8 cellular contexts compared by ENCODE assay signal in genomic region chr2:45649457-45649854, GRCh38. TPM values are rescaled to one million over a fixed set of nuclear protein-coding genes. Genes with fewer than 3 reads are reported as not detected.
DNase-seq lines count a peak whose midpoint lies in the region; ATAC-seq, FAIRE-seq and TF ChIP-seq lines count a peak whose summit lies in the region.

No MANE protein-coding gene starts in this region.

- H3K9me3 ChIP-seq in HUES64 (ENCODE audit: insufficient read depth, low read depth, low read length) (no peaks in the 10 kb centered on the region), GM12878 (replicated peaks; ENCODE audit: control insufficient read depth, insufficient read depth, low read length) (no peaks in the 10 kb centered on the region; the same call in 2 of the 3 replicates), HepG2 (ENCODE audit: low read length) (no peaks in the 10 kb centered on the region), transverse colon (no peaks in the 10 kb centered on the region)

- H3K79me2 ChIP-seq in GM12878 (ENCODE audit: control insufficient read depth, insufficient read depth, low read length) (peaks cover 32% of the 10 kb centered on the region), HepG2 (ENCODE audit: insufficient read depth, low read length) (no peaks in the 10 kb centered on the region)

- H3K4me3 ChIP-seq in AG09309 (ENCODE audit: control insufficient read depth, low read depth, low read length): peak overlapping the region; percentile 86
- H3K4me3 ChIP-seq in HUES64 (ENCODE audit: low read length): peak overlapping the region; percentile 76
- H3K4me3 ChIP-seq in GM12878: peak overlapping the region; percentile 97
- peak overlapping the region; percentile 80 to 89 (median 82) for H3K4me3 ChIP-seq in HepG2 (replicated peaks in 1 of 3; ENCODE audit: insufficient read depth in 1 of 3, low read depth in 2 of 3, low read length in 3 of 3)
- peak overlapping the region; percentile 81 to 96 (median 90) for H3K4me3 ChIP-seq in transverse colon

- TF ChIP-seq CTCF in AG09309 (IDR thresholded peaks at IDR 0.05; ENCODE audit: control insufficient read depth, insufficient read depth, low read depth, low read length, missing control alignments) (no peak), GM12878 (IDR thresholded peaks at IDR 0.05 in 2 of 3, conservative IDR thresholded peaks at IDR 0.05 in 1 of 3; ENCODE audit: control insufficient read depth in 2 of 3, extremely low read depth in 1 of 3, insufficient read depth in 1 of 3, low read depth in 3 of 3, low read length in 3 of 3) (peak in 1 of 3 experiments; percentile 36; a peak in 1 of 6 replicates), HepG2 (CRISPR knock-in tag; IDR thresholded peaks at IDR 0.05) (no peak), transverse colon (IDR thresholded peaks at IDR 0.05) (no peak)

- TF ChIP-seq POLR2A in GM12878 (IDR thresholded peaks at IDR 0.05; ENCODE audit: low read depth, low read length) (no peak), HepG2 (IDR thresholded peaks at IDR 0.05; ENCODE audit: insufficient read depth in 1 of 2, low read depth in 2 of 2, low read length in 2 of 2) (no peak), transverse colon (IDR thresholded peaks at IDR 0.05) (no peak)

- TF ChIP-seq EP300 in GM12878 (IDR thresholded peaks at IDR 0.05; ENCODE audit: borderline replicate concordance in 1 of 2, control insufficient read depth in 1 of 2, low read depth in 2 of 2, low read length in 2 of 2) (no peak), HepG2 (IDR thresholded peaks at IDR 0.05; ENCODE audit: low read depth in 2 of 2, low read length in 2 of 2) (no peak), HepG2 (CRISPR knock-in tag; IDR thresholded peaks at IDR 0.05; ENCODE audit: borderline replicate concordance) (no peak), transverse colon (IDR thresholded peaks at IDR 0.05; ENCODE audit: low read depth) (no peak)

- ATAC-seq in GM12878: no peak
- ATAC-seq in HepG2: no peak
- ATAC-seq in HG03097 (IDR thresholded peaks at IDR 0.05; ENCODE audit: low FRiP score, unreplicated experiment): no peak
- no peak for ATAC-seq in GM21576 (IDR thresholded peaks at IDR 0.05; ENCODE audit: unreplicated experiment)
- ATAC-seq in HG02623 (IDR thresholded peaks at IDR 0.05; ENCODE audit: unreplicated experiment): no peak

- intact Hi-C loops in GM12878 (cut with micrococcal nuclease; ENCODE audit: unreplicated experiment) (no loop called here), HepG2 (cut with micrococcal nuclease; ENCODE audit: unreplicated experiment) (no loop called here), transverse colon (cut with DNase I; ENCODE audit: low total_unique reads) (loop anchor here (5.0 kb wide), 1 partner anchor 128 kb away; no protein-coding TSS in a partner anchor)

- BruUV-seq in GM12878 (replicated peaks; lab: Mats Ljungman, UMichigan) (TSS peak; percentile 76), HepG2 (replicated peaks; lab: Mats Ljungman, UMichigan) (TSS peak; percentile 76)

- POLR2A ChIA-PET in GM12878 (lab: Charles Lee): interaction anchor here (0.8 to 5.6 kb wide), 8 partner anchors 47 to 279 kb away, joined by 3 to 51 read pairs (median 4); no protein-coding TSS in a partner anchor
- POLR2A ChIA-PET in HepG2 (lab: Yijun Ruan, JAX): interaction anchor here (0.9 to 1.5 kb wide), 5 partner anchors 9 to 343 kb away, joined by 3 to 6 read pairs (median 5); no protein-coding TSS in a partner anchor

- H3K4me2 ChIP-seq in GM12878 (ENCODE audit: control insufficient read depth, insufficient read depth): peak overlapping the region; percentile 85
- H3K4me2 ChIP-seq in HepG2 (ENCODE audit: low read depth, low read length): peak overlapping the region; percentile 94

- H4K20me1 ChIP-seq in GM12878 (ENCODE audit: control insufficient read depth, insufficient read depth): no peaks in the 10 kb centered on the region
- H4K20me1 ChIP-seq in HepG2 (ENCODE audit: insufficient read depth, low read length): no peaks in the 10 kb centered on the region

- H2AFZ ChIP-seq in GM12878 (ENCODE audit: control insufficient read depth, low read depth, low read length) (peak overlapping the region; percentile 37; the same call in 1 of the 2 replicates), HepG2 (ENCODE audit: low read length) (no peak overlapping the region)

- in situ Hi-C loops in GM12878 (cut with MboI) (loop anchor here (5.0 to 25.0 kb wide), 3 partner anchors 128 to 713 kb away; no protein-coding TSS in a partner anchor), HepG2 (cut with HindIII; ENCODE audit: extremely low pct_ligation_motif_present, low pct_unique_long_range_greater_than_20kb) (loop anchor here (5.0 kb wide), 2 partner anchors 128 to 288 kb away; no protein-coding TSS in a partner anchor), transverse colon (cut with MboI; ENCODE audit: low pct_ligation_motif_present in 1 of 4, low pct_unique_long_range_greater_than_20kb in 1 of 4, low sequenced_read_pairs in 3 of 4) (loop anchor here (5.0 to 25.0 kb wide), 6 partner anchors 125 to 713 kb away; no protein-coding TSS in a partner anchor)

- TF ChIP-seq RAD21 in GM12878 (IDR thresholded peaks at IDR 0.05; ENCODE audit: insufficient read depth, low read depth, low read length): peak; percentile 53
- TF ChIP-seq RAD21 in HepG2 (CRISPR knock-in tag; IDR thresholded peaks at IDR 0.05): no peak

- WGBS in HUES64: 10% methylated on average over 10 of the region's 10 CpGs
- 37% methylated on average over 10 of the region's 10 CpGs for WGBS in GM12878 (ENCODE audit: insufficient coverage, insufficient replicate concordance, low lambda C conversion rate, missing lambda C conversion rate)
- 45% methylated on average over 10 of the region's 10 CpGs for WGBS in HepG2 (ENCODE audit: low lambda C conversion rate)
- 3 to 13% methylated on average over 6 to 10 of the region's 10 CpGs for WGBS in transverse colon (ENCODE audit: low coverage in 1 of 2), 2 donors

- H3K27me3 ChIP-seq in HUES64 (ENCODE audit: insufficient read depth, low read length): peaks cover 87% of the 10 kb centered on the region
- no peaks in the 10 kb centered on the region for H3K27me3 ChIP-seq in GM12878 (replicated peaks in 1 of 2; ENCODE audit: control insufficient read depth in 2 of 2, insufficient read depth in 2 of 2, low read length in 1 of 2)
- peaks cover 0 to 15% of the 10 kb centered on the region in 2 experiments; a peak in 2 of 5 replicates for H3K27me3 ChIP-seq in HepG2 (ENCODE audit: control insufficient read depth in 1 of 2, insufficient read depth in 2 of 2, low read length in 2 of 2)
- no peaks in the 10 kb centered on the region for H3K27me3 ChIP-seq in transverse colon

- H3K27ac ChIP-seq in HUES64 (ENCODE audit: low read depth, low read length) (no peak overlapping the region), GM12878 (ENCODE audit: control insufficient read depth, insufficient read depth) (no peak overlapping the region), HepG2 (ENCODE audit: extremely low read length, insufficient read depth, low read length) (no peak overlapping the region), transverse colon (peak overlapping the region; percentile 97 to 100 (median 99))

- peaks cover 7% of the 10 kb centered on the region; the same call in 1 of the 2 replicates for H3K4me1 ChIP-seq in HUES64 (ENCODE audit: insufficient read depth, low read length)
- no peaks in the 10 kb centered on the region for H3K4me1 ChIP-seq in GM12878 (ENCODE audit: control insufficient read depth, insufficient read depth, low read length)
- H3K4me1 ChIP-seq in HepG2 (ENCODE audit: insufficient read depth, low read length): peaks cover 36% of the 10 kb centered on the region
- peaks cover 15 to 41% (median 29%) of the 10 kb centered on the region in 4 donors for H3K4me1 ChIP-seq in transverse colon

- H3K36me3 ChIP-seq in HUES64 (ENCODE audit: insufficient read depth, low read length) (no peaks in the 10 kb centered on the region), GM12878 (ENCODE audit: control insufficient read depth in 2 of 2, insufficient read depth in 2 of 2, low read length in 1 of 2) (0 out of 4 replicates have a peak, but pooled peaks cover 0 to 2% of the 10 kb centered on the region in 2 experiments), HepG2 (replicated peaks in 1 of 2; ENCODE audit: control insufficient read depth in 1 of 2, insufficient read depth in 2 of 2, low read length in 2 of 2) (no peaks in the 10 kb centered on the region), transverse colon (no peaks in the 10 kb centered on the region)

- CTCF ChIA-PET in GM12878 (lab: Yijun Ruan, JAX) (interaction anchor here (0.8 to 8.2 kb wide), 17 partner anchors 10 to 313 kb away, joined by 3 to 98 read pairs (median 5); no protein-coding TSS in a partner anchor), HepG2 (lab: Yijun Ruan, JAX; ENCODE audit: low intra/inter-chr PET ratio, low total read pairs) (no interaction called here)

- SMC1A ChIA-PET in GM12878 (lab: Charles Lee; ENCODE audit: uncharacterized antibody, unreplicated experiment): interaction anchor here (0.6 to 7.7 kb wide), 35 partner anchors 9 to 1094 kb away, joined by 3 to 110 read pairs (median 4); no protein-coding TSS in a partner anchor

- DNase-seq in AG09309 (ENCODE audit: low read depth) (no peak), GM12878 (ENCODE audit: low read depth, low spot score) (no peak), HepG2 (ENCODE audit: low spot score) (no peak), transverse colon (no peak)

- FAIRE-seq in GM12878 (lab: Jason Lieb, UNC): no peak
- peak; percentile 66 for FAIRE-seq in HepG2 (lab: Jason Lieb, UNC)

- RAD21 ChIA-PET in GM12878 (lab: Charles Lee; ENCODE audit: unreplicated experiment): interaction anchor here (0.6 to 6.1 kb wide), 20 partner anchors 10 to 325 kb away, joined by 3 to 79 read pairs (median 4); no protein-coding TSS in a partner anchor

- H3K9ac ChIP-seq in HUES64 (ENCODE audit: low read depth, low read length) (no peak overlapping the region), GM12878 (ENCODE audit: control insufficient read depth, insufficient read depth, low read length) (peak overlapping the region; percentile 88), HepG2 (ENCODE audit: insufficient read depth, low read depth, low read length) (no peak overlapping the region; the same call in 1 of the 2 replicates)

RNA-seq across cellular contexts. Expression of gene PRKCE, which starts 2.0 kb away (rescaled TPM):
- polyA plus RNA-seq in HUES64 (2013, experiment 1 of 2): 0.80 TPM
- polyA plus RNA-seq in HUES64 (2013, experiment 2 of 2): 0.76 TPM
- 80.0 and 82.5 TPM in 2 replicates for total RNA-seq in GM12878 (2013; cell fraction: nucleolus; rRNA removed)
- 15.4 and 15.6 TPM in 2 replicates for total RNA-seq in GM12878 (2014; rRNA removed)
- 12.7 and 13.5 TPM in 2 replicates for total RNA-seq in GM12878 (2014; rRNA removed; fragmentation: Illumina TruSeq; extraction: Trizol)
- 28.2 and 30.8 TPM in 2 replicates for total RNA-seq in GM12878 (2021)
- polyA plus RNA-seq in GM12878 (2011; ENCODE audit: low read depth): 4.6 TPM
- polyA plus RNA-seq in GM12878 (2011; rRNA removed): 6.4 and 6.7 TPM in 2 replicates
- 5.0 and 5.4 TPM in 2 replicates for polyA plus RNA-seq in GM12878 (2011; cell fraction: cytosol; rRNA removed)
- polyA plus RNA-seq in GM12878 (2011; cell fraction: nucleus; rRNA removed): 12.7 and 14.2 TPM in 2 replicates
- 6.2 and 7.3 TPM in 2 replicates for polyA plus RNA-seq in GM12878 (2012)
- polyA plus RNA-seq in GM12878 (2014; fragmentation: Illumina TruSeq; extraction: Trizol): 8.3 and 11.2 TPM in 2 replicates
- 1 to 10 TPM; 2.6 to 3.0 TPM for polyA plus RNA-seq in GM12878 (2014; fragmentation: Nextera tagmentation; extraction: Ambion mirVana)
- polyA plus RNA-seq in GM12878 (2014; rRNA removed): 10.9 TPM in 2 replicates
- 10 to 100 TPM; 11.7 to 20.5 TPM for polyA plus RNA-seq in GM12878 (2016; fragmentation: Nextera tagmentation; extraction: Ambion mirVana)
- polyA minus RNA-seq in GM12878 (2011; rRNA and poly(A)+ RNA removed): 25.6 and 28.1 TPM in 2 replicates
- 8.9 and 12.7 TPM in 2 replicates for polyA minus RNA-seq in GM12878 (2011; cell fraction: cytosol; rRNA and poly(A)+ RNA removed)
- 49.2 and 86.5 TPM in 2 replicates for polyA minus RNA-seq in GM12878 (2011; cell fraction: nucleus; rRNA and poly(A)+ RNA removed)
- 3.9 and 4.0 TPM in 2 replicates for total RNA-seq in HepG2 (2016; rRNA removed; fragmentation: Illumina TruSeq; extraction: Trizol)
- total RNA-seq in HepG2 (2016; cell fraction: cytosol; rRNA removed; fragmentation: Illumina TruSeq; extraction: Trizol; ENCODE audit: low read depth): 5.8 and 6.3 TPM in 2 replicates
- 2.5 and 3.7 TPM in 2 replicates for total RNA-seq in HepG2 (2016; cell fraction: insoluble cytoplasmic fraction; rRNA removed; fragmentation: Illumina TruSeq; extraction: Trizol)
- 2.8 and 4.3 TPM in 2 replicates for total RNA-seq in HepG2 (2016; cell fraction: membrane; rRNA removed; fragmentation: Illumina TruSeq; extraction: Trizol)
- 9.8 and 10.1 TPM in 2 replicates for total RNA-seq in HepG2 (2016; cell fraction: nucleus; rRNA removed; fragmentation: Illumina TruSeq; extraction: Trizol)
- 1.0 and 1.6 TPM in 2 replicates for polyA plus RNA-seq in HepG2 (2011; rRNA removed)
- polyA plus RNA-seq in HepG2 (2011; cell fraction: cytosol; rRNA removed): 0.99 and 1.2 TPM in 2 replicates
- polyA plus RNA-seq in HepG2 (2011; cell fraction: nucleus; rRNA removed): 2.2 and 2.6 TPM in 2 replicates
- polyA plus RNA-seq in HepG2 (2012): 0.34 and 0.72 TPM in 2 replicates
- 1.2 and 1.6 TPM in 2 replicates for polyA plus RNA-seq in HepG2 (2016; cell fraction: cytosol; fragmentation: Illumina TruSeq; extraction: Trizol; ENCODE audit: low read depth)
- 2.3 and 2.6 TPM in 2 replicates for polyA plus RNA-seq in HepG2 (2016; cell fraction: insoluble cytoplasmic fraction; fragmentation: Illumina TruSeq; extraction: Trizol; ENCODE audit: low read depth)
- 1.1 and 1.8 TPM in 2 replicates for polyA plus RNA-seq in HepG2 (2016; cell fraction: membrane; fragmentation: Illumina TruSeq; extraction: Trizol; ENCODE audit: low read depth)
- polyA plus RNA-seq in HepG2 (2016; cell fraction: nucleus; fragmentation: Illumina TruSeq; extraction: Trizol; ENCODE audit: insufficient read depth, low read depth): 3.1 and 4.0 TPM in 2 replicates
- polyA minus RNA-seq in HepG2 (2011; rRNA and poly(A)+ RNA removed; ENCODE audit: low replicate concordance): 5.2 and 64.1 TPM in 2 replicates
- polyA minus RNA-seq in HepG2 (2011; cell fraction: cytosol; rRNA and poly(A)+ RNA removed): 3.1 and 3.9 TPM in 2 replicates
- polyA minus RNA-seq in HepG2 (2011; cell fraction: nucleus; rRNA and poly(A)+ RNA removed): 16.6 and 18.0 TPM in 2 replicates
- total RNA-seq in transverse colon: 10 to 100 TPM in 3 of 4 donors, 1 to 10 TPM in 1; 8.6 to 20.6 (median 11.3) TPM

RNA-seq across cellular contexts. Expression of gene SRBD1, which starts 38.4 kb away (rescaled TPM):
- 18.7 TPM for polyA plus RNA-seq in HUES64 (2013, experiment 1 of 2)
- polyA plus RNA-seq in HUES64 (2013, experiment 2 of 2): 18.8 TPM
- total RNA-seq in GM12878 (2013; cell fraction: nucleolus; rRNA removed): 80.4 and 82.4 TPM in 2 replicates
- 22.5 and 28.4 TPM in 2 replicates for total RNA-seq in GM12878 (2014; rRNA removed)
- 33.1 and 34.0 TPM in 2 replicates for total RNA-seq in GM12878 (2014; rRNA removed; fragmentation: Illumina TruSeq; extraction: Trizol)
- total RNA-seq in GM12878 (2021): 19.7 and 23.7 TPM in 2 replicates
- 5.8 TPM for polyA plus RNA-seq in GM12878 (2011; ENCODE audit: low read depth)
- 15.9 and 25.3 TPM in 2 replicates for polyA plus RNA-seq in GM12878 (2011; rRNA removed)
- 6.7 and 8.0 TPM in 2 replicates for polyA plus RNA-seq in GM12878 (2011; cell fraction: cytosol; rRNA removed)
- 10.1 and 13.6 TPM in 2 replicates for polyA plus RNA-seq in GM12878 (2011; cell fraction: nucleus; rRNA removed)
- 6.9 and 10.2 TPM in 2 replicates for polyA plus RNA-seq in GM12878 (2012)
- 22.4 and 34.4 TPM in 2 replicates for polyA plus RNA-seq in GM12878 (2014; fragmentation: Illumina TruSeq; extraction: Trizol)
- polyA plus RNA-seq in GM12878 (2014; fragmentation: Nextera tagmentation; extraction: Ambion mirVana): 10 to 100 TPM in 1 of 2 experiments, 1 to 10 TPM in 1; 9.7 to 13.1 TPM
- 9.1 and 12.7 TPM in 2 replicates for polyA plus RNA-seq in GM12878 (2014; rRNA removed)
- polyA plus RNA-seq in GM12878 (2016; fragmentation: Nextera tagmentation; extraction: Ambion mirVana): 10 to 100 TPM; 20.4 to 21.6 TPM
- polyA minus RNA-seq in GM12878 (2011; rRNA and poly(A)+ RNA removed): 42.3 and 53.0 TPM in 2 replicates
- polyA minus RNA-seq in GM12878 (2011; cell fraction: cytosol; rRNA and poly(A)+ RNA removed): 16.4 and 17.9 TPM in 2 replicates
- polyA minus RNA-seq in GM12878 (2011; cell fraction: nucleus; rRNA and poly(A)+ RNA removed): 35.5 and 46.9 TPM in 2 replicates
- total RNA-seq in HepG2 (2016; rRNA removed; fragmentation: Illumina TruSeq; extraction: Trizol): 23.9 and 32.8 TPM in 2 replicates
- 158 and 179 TPM in 2 replicates for total RNA-seq in HepG2 (2016; cell fraction: cytosol; rRNA removed; fragmentation: Illumina TruSeq; extraction: Trizol; ENCODE audit: low read depth)
- total RNA-seq in HepG2 (2016; cell fraction: insoluble cytoplasmic fraction; rRNA removed; fragmentation: Illumina TruSeq; extraction: Trizol): 23.3 and 31.4 TPM in 2 replicates
- total RNA-seq in HepG2 (2016; cell fraction: membrane; rRNA removed; fragmentation: Illumina TruSeq; extraction: Trizol): 33.1 and 41.7 TPM in 2 replicates
- 28.9 and 30.3 TPM in 2 replicates for total RNA-seq in HepG2 (2016; cell fraction: nucleus; rRNA removed; fragmentation: Illumina TruSeq; extraction: Trizol)
- 2.4 and 3.2 TPM in 2 replicates for polyA plus RNA-seq in HepG2 (2011; rRNA removed)
- polyA plus RNA-seq in HepG2 (2011; cell fraction: cytosol; rRNA removed): 1.2 and 2.1 TPM in 2 replicates
- polyA plus RNA-seq in HepG2 (2011; cell fraction: nucleus; rRNA removed): 2.0 and 2.2 TPM in 2 replicates
- 4.9 and 9.3 TPM in 2 replicates for polyA plus RNA-seq in HepG2 (2012)
- 0.74 and 0.81 TPM in 2 replicates for polyA plus RNA-seq in HepG2 (2016; cell fraction: cytosol; fragmentation: Illumina TruSeq; extraction: Trizol; ENCODE audit: low read depth)
- polyA plus RNA-seq in HepG2 (2016; cell fraction: insoluble cytoplasmic fraction; fragmentation: Illumina TruSeq; extraction: Trizol; ENCODE audit: low read depth): 21.2 and 22.7 TPM in 2 replicates
- polyA plus RNA-seq in HepG2 (2016; cell fraction: membrane; fragmentation: Illumina TruSeq; extraction: Trizol; ENCODE audit: low read depth): 2.0 and 2.8 TPM in 2 replicates
- 10.9 and 12.6 TPM in 2 replicates for polyA plus RNA-seq in HepG2 (2016; cell fraction: nucleus; fragmentation: Illumina TruSeq; extraction: Trizol; ENCODE audit: insufficient read depth, low read depth)
- 12.6 and 17.5 TPM in 2 replicates for polyA minus RNA-seq in HepG2 (2011; rRNA and poly(A)+ RNA removed; ENCODE audit: low replicate concordance)
- 15.2 and 15.9 TPM in 2 replicates for polyA minus RNA-seq in HepG2 (2011; cell fraction: cytosol; rRNA and poly(A)+ RNA removed)
- polyA minus RNA-seq in HepG2 (2011; cell fraction: nucleus; rRNA and poly(A)+ RNA removed): 34.7 and 40.3 TPM in 2 replicates
- total RNA-seq in transverse colon: 10 to 100 TPM; 13.5 to 36.2 (median 26.8) TPM

Comparison
In these comparisons a context has a peak if more than half of its experiments do, and no peak if none do; other contexts are left out.
1. H3K27ac ChIP-seq: peak in transverse colon (4 of 4); none in HUES64 (single experiment), GM12878 (single experiment) and HepG2 (single experiment).
2. Peak in every context shown above with its lines, with median percentiles within 50 percentile points of each other: H3K4me3 ChIP-seq.